Comparison of ENCODE assay signal across 32 cellular contexts in genomic region chr18:56684277-56684676, GRCh38.
"Had no signal": no experiment of that assay in that cellular context is flagged by ENCODE, and none has a peak within 500 bp of the region (broad histone marks: within the 10 kb centered on the region; RNA-seq: fewer than 3 reads in every experiment).

No MANE protein-coding gene starts in this region.

- DNase-seq: activated CD4-positive, alpha-beta memory T cell treated with anti-CD3 and anti-CD28 coated beads, Interleukin-2, amount 10 ng/mL, durations not matched to agents 7 days and 5 days; activated CD4-positive, alpha-beta T cell treated with anti-CD3 and anti-CD28 coated beads for 1 hour; activated CD4-positive, alpha-beta T cell treated with anti-CD3 and anti-CD28 coated beads for 36 hours; activated CD4-positive, alpha-beta T cell treated with anti-CD3 and anti-CD28 coated beads for 48 hours; activated CD4-positive, alpha-beta T cell treated with anti-CD3 and anti-CD28 coated beads, Interleukin-2, amount 10 ng/mL, durations not matched to agents 7 days and 5 days; activated CD4-positive, alpha-beta T cell treated with anti-CD3 and anti-CD28 coated beads, Interleukin-2, amount 50 U/mL, for 48 hours; activated CD4-positive, CD25-positive, alpha-beta regulatory T cell; activated CD8-positive, alpha-beta memory T cell treated with anti-CD3 and anti-CD28 coated beads for 24 hours; activated CD8-positive, alpha-beta memory T cell treated with anti-CD3 and anti-CD28 coated beads, Interleukin-2, amount 10 ng/mL, durations not matched to agents 7 days and 5 days; activated CD8-positive, alpha-beta memory T cell treated with anti-CD3 and anti-CD28 coated beads, Interleukin-2, amount 50 U/mL, for 48 hours; activated CD8-positive, alpha-beta T cell treated with anti-CD3 and anti-CD28 coated beads, Interleukin-2, amount 10 ng/mL, durations not matched to agents 7 days and 5 days; activated effector memory CD4-positive, alpha-beta T cell treated with Interleukin-2 at 50 U/mL for 16 hours; activated gamma-delta T cell; activated naive CD4-positive, alpha-beta T cell treated with anti-CD3 and anti-CD28 coated beads, Interleukin-2, amount 10 ng/mL, durations not matched to agents 7 days and 5 days; activated naive CD4-positive, alpha-beta T cell treated with Interleukin-2 at 50 U/mL for 16 hours; activated naive CD8-positive, alpha-beta T cell treated with anti-CD3 and anti-CD28 coated beads, Interleukin-2, amount 10 ng/mL, durations not matched to agents 7 days and 5 days; activated naive CD8-positive, alpha-beta T cell treated with anti-CD3 and anti-CD28 coated beads, Interleukin-2, amount 50 U/mL, for 24 hours; activated T-cell treated with anti-CD3 and anti-CD28 coated beads, Interleukin-2, amount 50 U/mL, for 24 hours; activated T-cell treated with anti-CD3 and anti-CD28 coated beads, Interleukin-2, amount 50 U/mL, for 48 hours; amygdala; anterior cingulate cortex; caudate nucleus; cerebellar nuclear complex; T-helper 2 cell; T-helper 9 cell; WERI-Rb-1 had no signal

- H3K27ac ChIP-seq: ascending aorta, cardiac muscle cell, WERI-Rb-1 had no signal

- H3K4me3 ChIP-seq: ascending aorta, cardiac muscle cell had no signal

- ATAC-seq: activated CD4-positive, alpha-beta T cell treated with anti-CD3 and anti-CD28 coated beads for 36 hours; activated CD4-positive, CD25-positive, alpha-beta regulatory T cell treated with anti-CD3 and anti-CD28 coated beads, Interleukin-2, amount 50 U/mL, for 24 hours; activated CD8-positive, alpha-beta memory T cell treated with anti-CD3 and anti-CD28 coated beads, Interleukin-2, amount 10 ng/mL, durations not matched to agents 7 days and 5 days; activated CD8-positive, alpha-beta T cell treated with anti-CD3 and anti-CD28 coated beads, Interleukin-2, amount 10 ng/mL, durations not matched to agents 7 days and 5 days; activated naive CD8-positive, alpha-beta T cell treated with anti-CD3 and anti-CD28 coated beads, Interleukin-2, amount 50 U/mL, for 24 hours; WTC11 had no signal

- H3K36me3 ChIP-seq: cardiac muscle cell had no signal

- H3K9me3 ChIP-seq: ascending aorta had no signal

- FAIRE-seq: bronchial epithelial cell, TTC549 had no signal

- H3K27me3 ChIP-seq: ascending aorta, cardiac muscle cell had no signal

- H3K4me1 ChIP-seq: ascending aorta had no signal
